ENCODE assay signal across 1 cellular context in genomic region chr17:43528319-43528987, GRCh38.
TF ChIP-seq lines count a peak whose summit lies in the region.

No MANE protein-coding gene starts in this region.

TF ChIP-seq in HCT116, 20 proteins besides CTCF, POLR2A, EP300 and RAD21:
- no peak for TF ChIP-seq ZBTB33 (IDR thresholded peaks at IDR 0.05; ENCODE audit: extremely low read depth, insufficient replicate concordance, low read length)
- TF ChIP-seq ELF1 (IDR thresholded peaks at IDR 0.05; ENCODE audit: borderline replicate concordance, low read depth): no peak
- no peak for TF ChIP-seq POLR2AphosphoS5 (IDR thresholded peaks at IDR 0.05; ENCODE audit: low read depth, low read length)
- no peak for TF ChIP-seq JUND (IDR thresholded peaks at IDR 0.05)
- no peak for TF ChIP-seq CEBPB (IDR thresholded peaks at IDR 0.05; ENCODE audit: low read depth)
- TF ChIP-seq SRF (IDR thresholded peaks at IDR 0.05; ENCODE audit: low read depth): no peak
- TF ChIP-seq EGR1 (IDR thresholded peaks at IDR 0.05; ENCODE audit: low read depth): no peak
- TF ChIP-seq ZNF274 (IDR thresholded peaks at IDR 0.05; ENCODE audit: low read depth, low read length): no peak
- TF ChIP-seq EZH2 (IDR thresholded peaks at IDR 0.05): no peak
- TF ChIP-seq ATF3 (IDR thresholded peaks at IDR 0.05): no peak
- no peak for TF ChIP-seq EZH2phosphoT487 (IDR thresholded peaks at IDR 0.05; ENCODE audit: borderline replicate concordance)
- no peak for TF ChIP-seq MAX (IDR thresholded peaks at IDR 0.05)
- no peak for TF ChIP-seq CBX3 (IDR thresholded peaks at IDR 0.05; ENCODE audit: low read depth)
- TF ChIP-seq SIN3A (IDR thresholded peaks at IDR 0.05; ENCODE audit: low read depth): no peak
- TF ChIP-seq FOSL1 (IDR thresholded peaks at IDR 0.05; ENCODE audit: low read depth): no peak
- no peak for TF ChIP-seq YY1 (IDR thresholded peaks at IDR 0.05; ENCODE audit: extremely low read depth, insufficient replicate concordance, low read depth, low read length)
- TF ChIP-seq REST (IDR thresholded peaks at IDR 0.05; ENCODE audit: low read depth): no peak
- no peak for TF ChIP-seq ZFX (IDR thresholded peaks at IDR 0.05)
- no peak for TF ChIP-seq TCF7L2 (IDR thresholded peaks at IDR 0.05; ENCODE audit: borderline replicate concordance, extremely low read depth, insufficient read depth, insufficient read length)
- TF ChIP-seq SP1 (IDR thresholded peaks at IDR 0.05; ENCODE audit: low read depth): no peak
